13 cellular contexts compared by ENCODE assay signal in the genomic region with DNA sequence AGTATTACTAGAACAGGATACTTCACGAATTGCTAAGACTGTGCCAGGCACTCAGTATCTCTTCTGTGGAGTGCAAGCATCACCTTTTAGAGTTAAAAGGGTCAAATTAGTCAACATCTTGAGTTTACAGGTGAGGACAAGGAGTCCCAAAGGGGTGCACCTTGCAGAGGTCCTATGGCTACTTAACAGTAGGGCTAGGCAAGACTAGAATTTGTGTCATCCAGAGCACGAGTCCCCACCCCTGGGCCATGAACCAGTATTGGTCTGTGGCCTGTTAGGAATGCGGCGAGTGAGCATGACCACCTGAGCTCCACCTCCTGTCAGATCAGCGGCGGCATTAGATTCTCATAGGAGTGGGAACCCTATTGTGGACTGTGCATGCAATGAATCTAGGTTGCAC. TPM values are rescaled to one million over a fixed set of nuclear protein-coding genes. Genes with fewer than 3 reads are reported as not detected.
DNase-seq lines count a peak whose midpoint lies in the region; ATAC-seq, FAIRE-seq and TF ChIP-seq lines count a peak whose summit lies in the region.
"Had no signal": no experiment of that assay in that cellular context is flagged by ENCODE, and none has a peak within 500 bp of the region (broad histone marks: within the 10 kb centered on the region; RNA-seq: fewer than 3 reads in every experiment).

No MANE protein-coding gene starts in this region.

- intact Hi-C loops in IMR-90 (cut with micrococcal nuclease): no loop called here
- intact Hi-C loops in lower lobe of right lung (cut with DNase I): no loop called here

- peak overlapping the region; percentile 32 for H2AK5ac ChIP-seq in IMR-90 (ENCODE audit: low read depth, low read length)

- H4K91ac ChIP-seq in IMR-90 (ENCODE audit: insufficient read depth, low read depth, low read length): peak overlapping the region; percentile 83

- CTCF ChIA-PET in IMR-90 (lab: Yijun Ruan, JAX): interaction anchor here (0.8 to 1.4 kb wide), 2 partner anchors 12 to 16 kb away, joined by 3 to 6 read pairs; no protein-coding TSS in a partner anchor

- no peak for TF ChIP-seq RAD21 in IMR-90 (IDR thresholded peaks at IDR 0.05; ENCODE audit: low read length)

- ATAC-seq in IMR-90 (ENCODE audit: low read depth) (no peak), lower lobe of right lung (peak; percentile 33 to 79), HG03108 (IDR thresholded peaks at IDR 0.05; ENCODE audit: unreplicated experiment) (no peak), HG03095 (IDR thresholded peaks at IDR 0.05; ENCODE audit: unreplicated experiment) (no peak)

- peaks cover 17% of the 10 kb centered on the region for H3K4me1 ChIP-seq in IMR-90 (ENCODE audit: control insufficient read depth, insufficient read depth, low read length)
- H3K4me1 ChIP-seq in astrocyte (ENCODE audit: insufficient read depth, low read length): peaks cover 37% of the 10 kb centered on the region
- H3K4me1 ChIP-seq in lower lobe of right lung: peaks cover 40% of the 10 kb centered on the region
- peaks cover 35% of the 10 kb centered on the region for H3K4me1 ChIP-seq in suprapubic skin

- H3K4ac ChIP-seq in IMR-90 (ENCODE audit: low read depth, low read length): peak overlapping the region; percentile 82

- H3K27ac Mint-ChIP-seq in astrocyte (ENCODE audit: unreplicated experiment): peak overlapping the region; percentile 99
- H3K27ac Mint-ChIP-seq: activated CD4-positive, alpha-beta T cell treated with anti-CD3 and anti-CD28 coated beads, Interleukin-2, amount 10 ng/mL, durations not matched to agents 7 days and 5 days; activated naive CD4-positive, alpha-beta T cell treated with anti-CD3 and anti-CD28 coated beads, Interleukin-2, amount 10 ng/mL, durations not matched to agents 7 days and 5 days had no signal

- dilution Hi-C loops in IMR-90 (cut with HindIII; ENCODE audit: low sequenced_read_pairs, unreplicated experiment): no loop called here

- POLR2A ChIA-PET in IMR-90 (lab: Charles Lee; ENCODE audit: unreplicated experiment): no interaction called here

- BruUV-seq in IMR-90 (replicated peaks; lab: Mats Ljungman, UMichigan): no TSS peak

- H3K27me3 ChIP-seq in IMR-90 (ENCODE audit: control insufficient read depth, insufficient read depth, low read length): no peaks in the 10 kb centered on the region
- no peaks in the 10 kb centered on the region for H3K27me3 ChIP-seq in astrocyte (ENCODE audit: insufficient read depth, low read length)
- H3K27me3 ChIP-seq in lower lobe of right lung (ENCODE audit: low read depth): no peaks in the 10 kb centered on the region
- no peaks in the 10 kb centered on the region for H3K27me3 ChIP-seq in suprapubic skin

- H3K27me3 Mint-ChIP-seq in astrocyte (ENCODE audit: low read depth, unreplicated experiment): no peaks in the 10 kb centered on the region
- H3K27me3 Mint-ChIP-seq: T-cell had no signal

- H3K9ac ChIP-seq in IMR-90 (ENCODE audit: low read depth, low read length) (no peak overlapping the region), astrocyte (ENCODE audit: low read length) (peak overlapping the region; percentile 90)

- H3K4me1 Mint-ChIP-seq in astrocyte (ENCODE audit: low read depth, unreplicated experiment): peaks cover 49% of the 10 kb centered on the region
- H3K4me1 Mint-ChIP-seq: naive B cell had no signal

- H3K4me3 Mint-ChIP-seq in astrocyte (ENCODE audit: unreplicated experiment): no peak overlapping the region
- H3K4me3 Mint-ChIP-seq: activated CD4-positive, alpha-beta T cell treated with anti-CD3 and anti-CD28 coated beads, Interleukin-2, amount 10 ng/mL, durations not matched to agents 7 days and 5 days; activated naive CD4-positive, alpha-beta T cell treated with anti-CD3 and anti-CD28 coated beads, Interleukin-2, amount 10 ng/mL, durations not matched to agents 7 days and 5 days; naive B cell; T-cell had no signal

- H2BK20ac ChIP-seq in IMR-90 (ENCODE audit: low read depth, low read length): peak overlapping the region; percentile 69

- peaks cover 8% of the 10 kb centered on the region; the same call in 1 of the 2 replicates for H4K20me1 ChIP-seq in IMR-90 (ENCODE audit: insufficient read depth, low read length)
- no peaks in the 10 kb centered on the region for H4K20me1 ChIP-seq in astrocyte (ENCODE audit: insufficient read depth, low read length)

- H3K27ac ChIP-seq in IMR-90 (ENCODE audit: insufficient read depth, low read length) (peak overlapping the region; percentile 13), astrocyte (ENCODE audit: low read depth, low read length) (peak overlapping the region; percentile 100), lower lobe of right lung (peak overlapping the region; percentile 82), suprapubic skin (peak overlapping the region; percentile 90)

- no peaks in the 10 kb centered on the region for H3K36me3 ChIP-seq in IMR-90 (ENCODE audit: control insufficient read depth, insufficient read depth, low read length)
- no peaks in the 10 kb centered on the region for H3K36me3 ChIP-seq in astrocyte (ENCODE audit: insufficient read depth, low read length)
- no peaks in the 10 kb centered on the region for H3K36me3 ChIP-seq in lower lobe of right lung
- H3K36me3 ChIP-seq in suprapubic skin: no peaks in the 10 kb centered on the region

- H4K5ac ChIP-seq in IMR-90 (ENCODE audit: low read depth, low read length): peak overlapping the region; percentile 61

- TF ChIP-seq CTCF in IMR-90 (conservative IDR thresholded peaks at IDR 0.05; ENCODE audit: low read depth, low read length) (no peak), astrocyte (IDR thresholded peaks at IDR 0.05; ENCODE audit: insufficient read depth, low read depth, low read length) (no peak), lower lobe of right lung (IDR thresholded peaks at IDR 0.05) (no peak), suprapubic skin (IDR thresholded peaks at IDR 0.05) (no peak)

- WGBS in IMR-90 (ENCODE audit: extremely low coverage in 2 of 2, insufficient read length in 1 of 2), 2 experiments: 71% methylated on average over 2 of the region's 6 CpGs; no CpG with 5 or more reads in 1 of the 2 experiments
- WGBS in suprapubic skin: 84% methylated on average over 6 of the region's 6 CpGs

- peak overlapping the region; percentile 80 for H2BK120ac ChIP-seq in IMR-90 (ENCODE audit: low read depth, low read length)

- no peaks in the 10 kb centered on the region for H3K79me2 ChIP-seq in astrocyte (ENCODE audit: insufficient read depth, low read length)

- H3K9me3 ChIP-seq in IMR-90 (ENCODE audit: control insufficient read depth, insufficient read depth, low read length) (no peaks in the 10 kb centered on the region), astrocyte (ENCODE audit: insufficient read depth, low read depth, low read length) (no peaks in the 10 kb centered on the region), lower lobe of right lung (no peaks in the 10 kb centered on the region), suprapubic skin (no peaks in the 10 kb centered on the region)

- no peaks in the 10 kb centered on the region for H3K9me3 Mint-ChIP-seq in astrocyte (ENCODE audit: unreplicated experiment)
- H3K9me3 Mint-ChIP-seq: activated CD4-positive, alpha-beta T cell treated with anti-CD3 and anti-CD28 coated beads, Interleukin-2, amount 10 ng/mL, durations not matched to agents 7 days and 5 days; activated naive CD4-positive, alpha-beta T cell treated with anti-CD3 and anti-CD28 coated beads, Interleukin-2, amount 10 ng/mL, durations not matched to agents 7 days and 5 days; naive B cell; T-cell had no signal

- H3K56ac ChIP-seq in IMR-90 (ENCODE audit: extremely low read depth, insufficient read depth, low read length): peak overlapping the region; percentile 55; the same call in 1 of the 2 replicates

- H3K4me2 ChIP-seq in IMR-90 (ENCODE audit: low read depth, low read length) (no peak overlapping the region), astrocyte (ENCODE audit: low read length) (peak overlapping the region; percentile 87)

- H2AFZ ChIP-seq in IMR-90 (replicated peaks; ENCODE audit: low read length, poor library complexity): no peak overlapping the region
- H2AFZ ChIP-seq in astrocyte (ENCODE audit: low read depth, low read length): no peak overlapping the region

- peak overlapping the region; percentile 4 to 82; a peak in 2 of 4 replicates for H4K8ac ChIP-seq in IMR-90 (ENCODE audit: low read depth in 2 of 2, low read length in 2 of 2)

- no peak for TF ChIP-seq EP300 in suprapubic skin (IDR thresholded peaks at IDR 0.05)

- peaks cover 19% of the 10 kb centered on the region for H3K9me1 ChIP-seq in IMR-90 (ENCODE audit: insufficient read depth, low read length)

- in situ Hi-C loops in IMR-90 (cut with MboI; ENCODE audit: low sequenced_read_pairs): no loop called here

- no peaks in the 10 kb centered on the region for H3K36me3 Mint-ChIP-seq in astrocyte (ENCODE audit: low read depth, unreplicated experiment)
- H3K36me3 Mint-ChIP-seq: activated naive CD4-positive, alpha-beta T cell treated with anti-CD3 and anti-CD28 coated beads, Interleukin-2, amount 10 ng/mL, durations not matched to agents 7 days and 5 days; naive B cell; T-cell had no signal

- H2AK9ac ChIP-seq in IMR-90 (replicated peaks; ENCODE audit: low read depth, low read length, poor library complexity): no peak overlapping the region

- peaks cover 0 to 27% of the 10 kb centered on the region in 2 experiments; a peak in 3 of 4 replicates for H3K79me1 ChIP-seq in IMR-90 (ENCODE audit: low read depth in 1 of 2, low read length in 2 of 2)

- H3K14ac ChIP-seq in IMR-90 (replicated peaks; ENCODE audit: low read depth, low read length): peak overlapping the region; percentile 60

- no peak for FAIRE-seq in astrocyte (lab: Jason Lieb, UNC)

- TF ChIP-seq POLR2A in IMR-90 (IDR thresholded peaks at IDR 0.05; ENCODE audit: low read depth, low read length): no peak
- TF ChIP-seq POLR2A in suprapubic skin (IDR thresholded peaks at IDR 0.05): no peak

- DNase-seq in IMR-90: no peak
- no peak for DNase-seq in astrocyte (ENCODE audit: low read depth)
- DNase-seq in lower lobe of right lung: peak; percentile 63
- DNase-seq in suprapubic skin (ENCODE audit: low spot score in 2 of 2): no peak
- no peak for DNase-seq in GDM1 (lab: John Stamatoyannopoulos, UW)
- DNase-seq in stimulated activated CD4-positive, alpha-beta T cell treated with anti-CD3 and anti-CD28 coated beads, Interleukin-4, amount 100 ng/mL, for 1 hour: no peak
- DNase-seq: activated CD4-positive, alpha-beta T cell treated with anti-CD3 and anti-CD28 coated beads, Interleukin-2, amount 10 ng/mL, durations not matched to agents 7 days and 5 days; naive B cell; stimulated activated CD4-positive, alpha-beta T cell treated with anti-CD3 and anti-CD28 coated beads, Interleukin-12 subunit alpha, Interleukin-12 subunit beta, amount 100 ng/mL, for 4 hours; T-cell had no signal

- peak overlapping the region; percentile 66; the same call in 2 of the 3 replicates for H2BK15ac ChIP-seq in IMR-90 (ENCODE audit: low read depth, low read length)

- no peak overlapping the region for H3K4me3 ChIP-seq in IMR-90 (ENCODE audit: insufficient read depth, low read depth, low read length)
- H3K4me3 ChIP-seq in astrocyte (ENCODE audit: insufficient read depth, low read depth, low read length): peak overlapping the region; percentile 58
- no peak overlapping the region for H3K4me3 ChIP-seq in lower lobe of right lung
- no peak overlapping the region for H3K4me3 ChIP-seq in suprapubic skin

- peak overlapping the region; percentile 98 for H2BK5ac ChIP-seq in IMR-90 (ENCODE audit: low read depth, low read length, poor library complexity, severe bottlenecking)

- H3K23ac ChIP-seq in IMR-90 (ENCODE audit: low read depth, low read length): peak overlapping the region; percentile 40; the same call in 1 of the 2 replicates

- peak overlapping the region; percentile 78; the same call in 1 of the 2 replicates for H3K18ac ChIP-seq in IMR-90 (ENCODE audit: low read depth, low read length)

RNA-seq across cellular contexts. Expression of a gene that starts 10.5 kb away (rescaled TPM):
- total RNA-seq in IMR-90 (2012; rRNA removed): 221 and 383 TPM in 2 replicates
- 258 and 269 TPM in 2 replicates for polyA plus RNA-seq in IMR-90 (2012; rRNA removed)
- polyA plus RNA-seq in IMR-90 (2012; cell fraction: cytosol; rRNA removed): 105 and 120 TPM in 2 replicates
- polyA plus RNA-seq in IMR-90 (2012; cell fraction: nucleus; rRNA removed; ENCODE audit: low replicate concordance): 20.5 and 87.7 TPM in 2 replicates
- 542 and 552 TPM in 2 replicates for total RNA-seq in astrocyte
- 347 TPM for total RNA-seq in lower lobe of right lung
- 100 to 1,000 TPM; 186 to 301 (median 258) TPM for total RNA-seq in suprapubic skin

RNA-seq across cellular contexts. Expression of a gene that starts 28.2 kb away (rescaled TPM):
- 1.9 and 2.0 TPM in 2 replicates for total RNA-seq in IMR-90 (2012; rRNA removed)
- polyA plus RNA-seq in IMR-90 (2012; rRNA removed): 0.85 and 1.1 TPM in 2 replicates
- 0.78 and 1.1 TPM in 2 replicates for polyA plus RNA-seq in IMR-90 (2012; cell fraction: cytosol; rRNA removed)
- 0.57 and 1.1 TPM in 2 replicates for polyA plus RNA-seq in IMR-90 (2012; cell fraction: nucleus; rRNA removed; ENCODE audit: low replicate concordance)
- 3.7 and 4.2 TPM in 2 replicates for total RNA-seq in astrocyte
- 2.4 TPM for total RNA-seq in lower lobe of right lung
- 1 to 10 TPM in 3 of 4 donors, under 1 TPM in 1; 0.85 to 1.7 (median 1.4) TPM for total RNA-seq in suprapubic skin

Comparison
In these comparisons a context has a peak if more than half of its experiments do, and no peak if none do; other contexts are left out.
1. ATAC-seq: peak in lower lobe of right lung (2 of 2); none in IMR-90 (single experiment), HG03108 (single experiment) and HG03095 (single experiment).
2. H3K27ac ChIP-seq: peak in every context shown above with its lines; median percentile 100 in astrocyte; 90 in suprapubic skin; 82 in lower lobe of right lung; 13 in IMR-90.